22 cellular contexts compared by ENCODE assay signal in genomic region chr22:27193636-27194035, GRCh38.
"Had no signal": no experiment of that assay in that cellular context is flagged by ENCODE, and none has a peak within 500 bp of the region (broad histone marks: within the 10 kb centered on the region; RNA-seq: fewer than 3 reads in every experiment).

No MANE protein-coding gene starts in this region.

- H2AFZ ChIP-seq: parathyroid adenoma had no signal

- H3K4me1 Mint-ChIP-seq: memory B cell; stimulated activated naive B cell treated with anti-CD40 and anti-IgM and Interleukin-4, amounts not matched to agents 10 μg/mL and 1 μg/mL and 100 μg/mL, for 72 hours; stimulated activated naive CD8-positive, alpha-beta T cell treated with anti-CD3 and anti-CD28 coated beads, Interleukin-15, amount 100 ng/mL, for 72 hours had no signal

- H3K4me3 Mint-ChIP-seq: memory B cell; natural killer cell treated with Interleukin-12 subunit alpha and Interleukin-12 subunit beta and Interleukin-15 and Interleukin-18, amount 100 ng/mL, for 72 hours; stimulated activated naive B cell treated with anti-CD40 and anti-IgM and Interleukin-4, amounts not matched to agents 10 μg/mL and 1 μg/mL and 100 μg/mL, for 72 hours; stimulated activated naive CD8-positive, alpha-beta T cell treated with anti-CD3 and anti-CD28 coated beads, Interleukin-15, amount 100 ng/mL, for 72 hours had no signal

- ATAC-seq: gastrocnemius medialis; left cardiac atrium; lower lobe of right lung; natural killer cell treated with Interleukin-12 subunit alpha and Interleukin-12 subunit beta and Interleukin-15 and Interleukin-18, amount 100 ng/mL, for 72 hours; sciatic nerve; stimulated activated naive B cell treated with anti-CD40 and anti-IgM and Interleukin-4, amounts not matched to agents 10 μg/mL and 1 μg/mL and 100 μg/mL, for 72 hours; stimulated activated naive CD8-positive, alpha-beta T cell treated with anti-CD3 and anti-CD28 coated beads, Interleukin-15, amount 100 ng/mL, for 72 hours had no signal

- H3K9ac ChIP-seq: parathyroid adenoma had no signal

- H3K27ac Mint-ChIP-seq: memory B cell; natural killer cell treated with Interleukin-12 subunit alpha and Interleukin-12 subunit beta and Interleukin-15 and Interleukin-18, amount 100 ng/mL, for 72 hours; stimulated activated naive B cell treated with anti-CD40 and anti-IgM and Interleukin-4, amounts not matched to agents 10 μg/mL and 1 μg/mL and 100 μg/mL, for 72 hours had no signal

- H3K27ac ChIP-seq: gastrocnemius medialis, left ventricle myocardium inferior, lower lobe of right lung, parathyroid adenoma, spleen, tibial nerve had no signal

- H3K9me3 Mint-ChIP-seq: natural killer cell treated with Interleukin-12 subunit alpha and Interleukin-12 subunit beta and Interleukin-15 and Interleukin-18, amount 100 ng/mL, for 72 hours had no signal

- H3K4me1 ChIP-seq: gastrocnemius medialis, left ventricle myocardium inferior, lower lobe of right lung, parathyroid adenoma, spleen, testis had no signal

- H3K4me3 ChIP-seq: esophagus muscularis mucosa, gastrocnemius medialis, left ventricle myocardium inferior, lower lobe of right lung, spleen, testis, tibial nerve had no signal

- H3K36me3 Mint-ChIP-seq: memory B cell; natural killer cell treated with Interleukin-12 subunit alpha and Interleukin-12 subunit beta and Interleukin-15 and Interleukin-18, amount 100 ng/mL, for 72 hours; stimulated activated naive B cell treated with anti-CD40 and anti-IgM and Interleukin-4, amounts not matched to agents 10 μg/mL and 1 μg/mL and 100 μg/mL, for 72 hours had no signal

- FAIRE-seq: endometrium had no signal

- H3K27me3 ChIP-seq: esophagus muscularis mucosa, testis, tibial nerve had no signal

- H3K9me3 ChIP-seq: esophagus muscularis mucosa, gastrocnemius medialis, testis had no signal

- H3K79me2 ChIP-seq: parathyroid adenoma had no signal

- DNase-seq: effector memory CD4-positive, alpha-beta T cell; gastrocnemius medialis; glutamatergic neuron; left cardiac atrium; left ventricle myocardium inferior; lower lobe of right lung; midbrain; occipital lobe; spleen; stimulated activated CD4-positive, alpha-beta T cell treated with anti-CD3 and anti-CD28 coated beads, Interleukin-15, amount 100 ng/mL, for 24 hours; stimulated activated CD4-positive, alpha-beta T cell treated with anti-CD3 and anti-CD28 coated beads, Interleukin-1b, Interleukin-23, amount 100 ng/mL, for 48 hours; stimulated activated CD4-positive, alpha-beta T cell treated with anti-CD3 and anti-CD28 coated beads, Interleukin-4, amount 100 ng/mL, for 4 hours; stimulated activated naive B cell treated with anti-CD40 and anti-IgM and Interleukin-4, amounts not matched to agents 10 μg/mL and 1 μg/mL and 100 μg/mL, for 72 hours; stimulated activated naive CD8-positive, alpha-beta T cell treated with anti-CD3 and anti-CD28 coated beads, Interleukin-15, amount 100 ng/mL, for 72 hours; testis had no signal

- H3K36me3 ChIP-seq: esophagus muscularis mucosa, gastrocnemius medialis, left ventricle myocardium inferior, lower lobe of right lung, spleen, tibial nerve had no signal
